Comparison of ENCODE assay signal across 31 cellular contexts in genomic region chr10:49033939-49034338, GRCh38.
"Had no signal": no experiment of that assay in that cellular context is flagged by ENCODE, and none has a peak within 500 bp of the region (broad histone marks: within the 10 kb centered on the region; RNA-seq: fewer than 3 reads in every experiment).

No MANE protein-coding gene starts in this region.

- H3K27ac ChIP-seq: adrenal gland, body of pancreas, esophagus muscularis mucosa, foreskin keratinocyte, gastrocnemius medialis, heart right ventricle, WERI-Rb-1 had no signal

- DNase-seq: activated B cell treated with CpG ODN at 0.5 μM for 24 hours; activated CD4-positive, alpha-beta memory T cell treated with anti-CD3 and anti-CD28 coated beads for 36 hours; activated CD4-positive, alpha-beta T cell treated with anti-CD3 and anti-CD28 coated beads for 48 hours; activated CD8-positive, alpha-beta memory T cell treated with anti-CD3 and anti-CD28 coated beads, Interleukin-2, amount 10 ng/mL, durations not matched to agents 7 days and 5 days; activated CD8-positive, alpha-beta memory T cell treated with anti-CD3 and anti-CD28 coated beads, Interleukin-2, amount 50 U/mL, for 4 hours; activated CD8-positive, alpha-beta T cell treated with anti-CD3 and anti-CD28 coated beads, Interleukin-2, amount 10 ng/mL, durations not matched to agents 7 days and 5 days; activated effector memory CD4-positive, alpha-beta T cell treated with anti-CD3 and anti-CD28 coated beads, Interleukin-2, amount 50 U/mL, for 16 hours; activated naive CD4-positive, alpha-beta T cell treated with anti-CD3 and anti-CD28 coated beads for 36 hours; activated naive CD8-positive, alpha-beta T cell treated with anti-CD3 and anti-CD28 coated beads for 36 hours; activated naive CD8-positive, alpha-beta T cell treated with anti-CD3 and anti-CD28 coated beads, Interleukin-2, amount 50 U/mL, for 24 hours; activated T-cell treated with anti-CD3 and anti-CD28 coated beads, Interleukin-2, amount 50 U/mL, for 1 hour; activated T-cell treated with anti-CD3 and anti-CD28 coated beads, Interleukin-2, amount 50 U/mL, for 48 hours; adrenal gland; amygdala; aorta; body of pancreas; caudate nucleus; cortex of kidney; dermis blood vessel endothelial cell; effector CD4-positive, alpha-beta T cell; effector memory CD8-positive, alpha-beta T cell; erythroblast; foreskin keratinocyte; gastrocnemius medialis; heart right ventricle; T-helper 17 cell; T1000; WERI-Rb-1 had no signal

- H3K36me3 ChIP-seq: gastrocnemius medialis, WERI-Rb-1 had no signal

- H3K4me1 ChIP-seq: adrenal gland, body of pancreas, esophagus muscularis mucosa, foreskin keratinocyte, gastrocnemius medialis had no signal

- ATAC-seq: activated CD4-positive, CD25-positive, alpha-beta regulatory T cell treated with anti-CD3 and anti-CD28 coated beads, Interleukin-2, amount 50 U/mL, for 24 hours; activated CD8-positive, alpha-beta memory T cell treated with anti-CD3 and anti-CD28 coated beads, Interleukin-2, amount 10 ng/mL, durations not matched to agents 7 days and 5 days; activated CD8-positive, alpha-beta T cell treated with anti-CD3 and anti-CD28 coated beads, Interleukin-2, amount 10 ng/mL, durations not matched to agents 7 days and 5 days; activated naive CD8-positive, alpha-beta T cell treated with anti-CD3 and anti-CD28 coated beads, Interleukin-2, amount 50 U/mL, for 24 hours; body of pancreas; effector memory CD8-positive, alpha-beta T cell; foreskin keratinocyte; gastrocnemius medialis; heart right ventricle; T-helper 17 cell had no signal

- H3K9me3 ChIP-seq: adrenal gland, body of pancreas, esophagus muscularis mucosa, gastrocnemius medialis, heart right ventricle had no signal

- H3K27me3 ChIP-seq: adrenal gland, body of pancreas, esophagus muscularis mucosa, gastrocnemius medialis, heart right ventricle had no signal

- H3K4me3 ChIP-seq: adrenal gland, body of pancreas, esophagus muscularis mucosa, gastrocnemius medialis, heart right ventricle had no signal

- FAIRE-seq: colon had no signal
